Comparison of ENCODE assay signal across 1 cellular context in genomic region chr2:219308142-219309093, GRCh38.
A peak's percentile ranks its signal among the peaks of the same experiment; 100 is the strongest.
TF ChIP-seq lines count a peak whose summit lies in the region.

No MANE protein-coding gene starts in this region.

TF ChIP-seq in HepG2, 621 proteins besides CTCF, POLR2A, EP300 and RAD21 (continued from another document and continues in another):
- TF ChIP-seq THAP8 (CRISPR knock-in tag; IDR thresholded peaks at IDR 0.05; ENCODE audit: borderline replicate concordance) = peak; percentile 96
- TF ChIP-seq GPN1 (CRISPR knock-in tag; IDR thresholded peaks at IDR 0.05; ENCODE audit: borderline replicate concordance) = peak; percentile 97
- no peak for TF ChIP-seq KAT2B (IDR thresholded peaks at IDR 0.05; ENCODE audit: borderline replicate concordance, low read depth, low read length)
- no peak for TF ChIP-seq MED8 (CRISPR knock-in tag; IDR thresholded peaks at IDR 0.05; ENCODE audit: insufficient replicate concordance)
- TF ChIP-seq ZIK1 (CRISPR knock-in tag; IDR thresholded peaks at IDR 0.05; ENCODE audit: borderline replicate concordance, low read depth) = peak; percentile 90; the same call in 1 of the 2 replicates
- no peak for TF ChIP-seq HNF4G (IDR thresholded peaks at IDR 0.05; ENCODE audit: borderline replicate concordance, low read depth, low read length)
- no peak for TF ChIP-seq HNF4G (CRISPR knock-in tag; IDR thresholded peaks at IDR 0.05; ENCODE audit: borderline replicate concordance, low read depth)
- TF ChIP-seq ZNF746 (CRISPR knock-in tag; IDR thresholded peaks at IDR 0.05) = peak; percentile 43; the same call in 1 of the 2 replicates
- peak; percentile 82 for TF ChIP-seq ZNF788 (CRISPR knock-in tag; IDR thresholded peaks at IDR 0.05; ENCODE audit: borderline replicate concordance)
- peak; percentile 84 for TF ChIP-seq SAP130 (CRISPR knock-in tag; IDR thresholded peaks at IDR 0.05; ENCODE audit: low read depth)
- TF ChIP-seq SMAD9 (CRISPR knock-in tag; IDR thresholded peaks at IDR 0.05) = no peak
- TF ChIP-seq SMAD1 (CRISPR knock-in tag; IDR thresholded peaks at IDR 0.05; ENCODE audit: borderline replicate concordance, low read depth) = no peak
- TF ChIP-seq PLSCR1 (CRISPR knock-in tag; IDR thresholded peaks at IDR 0.05; ENCODE audit: borderline replicate concordance) = peak; percentile 82; the same call in 1 of the 2 replicates
- peak; percentile 79; the same call in 1 of the 2 replicates for TF ChIP-seq ZNF747 (CRISPR knock-in tag; IDR thresholded peaks at IDR 0.05; ENCODE audit: borderline replicate concordance)
- no peak for TF ChIP-seq FUBP1 (CRISPR knock-in tag; IDR thresholded peaks at IDR 0.05; ENCODE audit: borderline replicate concordance)
- TF ChIP-seq HMG20B (CRISPR knock-in tag; conservative IDR thresholded peaks at IDR 0.05) = peak; percentile 89
- TF ChIP-seq TAF1 (CRISPR knock-in tag; IDR thresholded peaks at IDR 0.05) = 0 out of 2 replicates have a peak, but pooled peaks have one; percentile 30
- peak; percentile 77 for TF ChIP-seq KAT8 (CRISPR knock-in tag; IDR thresholded peaks at IDR 0.05)
- TF ChIP-seq BCLAF1 (IDR thresholded peaks at IDR 0.05) = no peak
- no peak for TF ChIP-seq HMGA1 (CRISPR knock-in tag; conservative IDR thresholded peaks at IDR 0.05)
- TF ChIP-seq ZNF30 (CRISPR knock-in tag; IDR thresholded peaks at IDR 0.05) = 0 out of 2 replicates have a peak, but pooled peaks have one; percentile 55
- TF ChIP-seq DRAP1 (CRISPR knock-in tag; IDR thresholded peaks at IDR 0.05) = peak; percentile 51; the same call in 1 of the 2 replicates
- peak; percentile 85; the same call in 1 of the 2 replicates for TF ChIP-seq ZNF639 (CRISPR knock-in tag; conservative IDR thresholded peaks at IDR 0.05)
- TF ChIP-seq ZNF136 (CRISPR knock-in tag; IDR thresholded peaks at IDR 0.05; ENCODE audit: low read depth) = no peak
- TF ChIP-seq GPBP1L1 (CRISPR knock-in tag; IDR thresholded peaks at IDR 0.05) = no peak
- peak; percentile 92 for TF ChIP-seq ZNF205 (CRISPR knock-in tag; IDR thresholded peaks at IDR 0.05)
- peak; percentile 99 for TF ChIP-seq HOXA5 (CRISPR knock-in tag; IDR thresholded peaks at IDR 0.05)
- TF ChIP-seq SIX1 (CRISPR knock-in tag; IDR thresholded peaks at IDR 0.05; ENCODE audit: borderline replicate concordance) = peak; percentile 69; the same call in 1 of the 2 replicates
- TF ChIP-seq YY1 (IDR thresholded peaks at IDR 0.05; ENCODE audit: insufficient read depth, insufficient replicate concordance, low read depth, low read length) = no peak
- peak; percentile 25; the same call in 1 of the 2 replicates for TF ChIP-seq STAG1 (CRISPR knock-in tag; IDR thresholded peaks at IDR 0.05)
- TF ChIP-seq ZNF615 (CRISPR knock-in tag; IDR thresholded peaks at IDR 0.05; ENCODE audit: borderline replicate concordance) = peak; percentile 82
- peak; percentile 95 for TF ChIP-seq ARNT2 (CRISPR knock-in tag; IDR thresholded peaks at IDR 0.05; ENCODE audit: low read depth)
- TF ChIP-seq HINFP (CRISPR knock-in tag; IDR thresholded peaks at IDR 0.05; ENCODE audit: low read depth) = peak; percentile 87
- peak; percentile 98 for TF ChIP-seq ZSCAN12 (CRISPR knock-in tag; IDR thresholded peaks at IDR 0.05)
- TF ChIP-seq TGIF2 (CRISPR knock-in tag; IDR thresholded peaks at IDR 0.05) = peak; percentile 97
- TF ChIP-seq ZBTB14 (CRISPR knock-in tag; IDR thresholded peaks at IDR 0.05) = no peak
- TF ChIP-seq NFE2 (CRISPR knock-in tag; IDR thresholded peaks at IDR 0.05) = peak; percentile 68
- TF ChIP-seq DZIP1 (CRISPR knock-in tag; IDR thresholded peaks at IDR 0.05) = peak; percentile 88
- TF ChIP-seq ADNP (CRISPR knock-in tag; IDR thresholded peaks at IDR 0.05) = no peak
- TF ChIP-seq MBNL3 (CRISPR knock-in tag; conservative IDR thresholded peaks at IDR 0.05) = no peak
- TF ChIP-seq TCF7 (IDR thresholded peaks at IDR 0.05; ENCODE audit: low read depth) = no peak
- no peak for TF ChIP-seq GTF3A (CRISPR knock-in tag; conservative IDR thresholded peaks at IDR 0.05)
- peak; percentile 57 for TF ChIP-seq NFYB (CRISPR knock-in tag; IDR thresholded peaks at IDR 0.05)
- TF ChIP-seq TEF (CRISPR knock-in tag; IDR thresholded peaks at IDR 0.05) = peak; percentile 94
- peak; percentile 98 for TF ChIP-seq ZFP36L2 (CRISPR knock-in tag; IDR thresholded peaks at IDR 0.05)
- TF ChIP-seq ZFY (CRISPR knock-in tag; IDR thresholded peaks at IDR 0.05) = peak; percentile 62; the same call in 1 of the 2 replicates
- TF ChIP-seq RFX3 (CRISPR knock-in tag; IDR thresholded peaks at IDR 0.05) = peak; percentile 51; the same call in 1 of the 2 replicates
